ENCODE assay signal across 17 cellular contexts in genomic region chr1:56453722-56454078, GRCh38.
A peak's percentile ranks its signal among the peaks of the same experiment; 100 is the strongest.
DNase-seq lines count a peak whose midpoint lies in the region; ATAC-seq and TF ChIP-seq lines count a peak whose summit lies in the region.
"Had no signal": no experiment of that assay in that cellular context is flagged by ENCODE, and none has a peak within 500 bp of the region (broad histone marks: within the 10 kb centered on the region; RNA-seq: fewer than 3 reads in every experiment).

No MANE protein-coding gene starts in this region.

- peaks cover 8% of the 10 kb centered on the region for H3K27me3 Mint-ChIP-seq in neural progenitor cell (ENCODE audit: insufficient read depth, low read depth)
- H3K27me3 Mint-ChIP-seq in activated naive CD8-positive, alpha-beta T cell treated with anti-CD3 and anti-CD28 coated beads, Interleukin-2, amount 50 U/mL, for 24 hours = peaks cover 3% of the 10 kb centered on the region

- no peaks in the 10 kb centered on the region for H3F3A ChIP-seq in neural progenitor cell (ENCODE audit: low read depth)

- H3K36me3 Mint-ChIP-seq in neural progenitor cell = no peaks in the 10 kb centered on the region
- no peaks in the 10 kb centered on the region for H3K36me3 Mint-ChIP-seq in activated naive CD8-positive, alpha-beta T cell treated with anti-CD3 and anti-CD28 coated beads, Interleukin-2, amount 50 U/mL, for 24 hours (ENCODE audit: low read depth)
- H3K36me3 Mint-ChIP-seq: CD4-positive, alpha-beta memory T cell had no signal

- peak overlapping the region; percentile 23 for H3K27ac Mint-ChIP-seq in neural progenitor cell
- no peak overlapping the region for H3K27ac Mint-ChIP-seq in activated naive CD8-positive, alpha-beta T cell treated with anti-CD3 and anti-CD28 coated beads, Interleukin-2, amount 50 U/mL, for 24 hours
- H3K27ac Mint-ChIP-seq: CD4-positive, alpha-beta memory T cell had no signal

- no peak overlapping the region for H3K4me2 ChIP-seq in neural progenitor cell
- H3K4me2 ChIP-seq: PC-9, SK-N-SH had no signal

- H3K27ac ChIP-seq in iPS-18a (ENCODE audit: low read length) = peak overlapping the region; percentile 2
- no peak overlapping the region for H3K27ac ChIP-seq in neural progenitor cell
- peak overlapping the region; percentile 11 for H3K27ac ChIP-seq in urinary bladder (ENCODE audit: low read depth)
- H3K27ac ChIP-seq: PC-9 had no signal

- 86% methylated on average over 6 of the region's 6 CpGs for WGBS in urinary bladder

- DNase-seq in NT2/D1 (ENCODE audit: low read depth, low spot score) (no peak), neural progenitor cell (ENCODE audit: low spot score) (no peak), NAMALWA (ENCODE audit: low spot score) (no peak)
- DNase-seq in activated naive CD8-positive, alpha-beta T cell treated with anti-CD3 and anti-CD28 coated beads, Interleukin-2, amount 50 U/mL, for 24 hours = no peak
- DNase-seq: CD4-positive, alpha-beta memory T cell; DMS 273 treated with DMSO at 0.1 percent for 48 hours; HCEC 1CT; KBM-7; NCI-H1092 treated with DMSO at 0.1 percent for 48 hours; NCI-H1694 treated with DMSO at 0.1 percent for 48 hours; NCI-H446; PC-9 had no signal

- H3K4me1 ChIP-seq in NT2/D1 (ENCODE audit: insufficient read depth, insufficient read length) (peaks cover 17% of the 10 kb centered on the region), iPS-18a (ENCODE audit: control insufficient read depth, low read depth, low read length) (peaks cover 33% of the 10 kb centered on the region), neural progenitor cell (peaks cover 2% of the 10 kb centered on the region), urinary bladder (ENCODE audit: insufficient read depth) (no peaks in the 10 kb centered on the region)

- no peak overlapping the region for H3K4me3 Mint-ChIP-seq in neural progenitor cell
- no peak overlapping the region for H3K4me3 Mint-ChIP-seq in activated naive CD8-positive, alpha-beta T cell treated with anti-CD3 and anti-CD28 coated beads, Interleukin-2, amount 50 U/mL, for 24 hours
- H3K4me3 Mint-ChIP-seq: CD4-positive, alpha-beta memory T cell had no signal

- H3K4me3 ChIP-seq in NT2/D1 (ENCODE audit: insufficient read length, low read depth) = peak overlapping the region; percentile 21
- H3K4me3 ChIP-seq in iPS-18a (ENCODE audit: low read length) = peak overlapping the region; percentile 37
- H3K4me3 ChIP-seq in neural progenitor cell = no peak overlapping the region
- H3K4me3 ChIP-seq in urinary bladder (ENCODE audit: low read depth, low read length) = no peak overlapping the region
- H3K4me3 ChIP-seq: PC-9 had no signal

- no peak for TF ChIP-seq CTCF in neural progenitor cell (IDR thresholded peaks at IDR 0.05)

- no peaks in the 10 kb centered on the region for H4K20me1 ChIP-seq in neural progenitor cell (ENCODE audit: low read depth)

- no peak overlapping the region for H2AFZ ChIP-seq in neural progenitor cell (replicated peaks)
- H2AFZ ChIP-seq: PC-9 had no signal

- peaks cover 35% of the 10 kb centered on the region for H3K4me1 Mint-ChIP-seq in neural progenitor cell
- H3K4me1 Mint-ChIP-seq in activated naive CD8-positive, alpha-beta T cell treated with anti-CD3 and anti-CD28 coated beads, Interleukin-2, amount 50 U/mL, for 24 hours = no peaks in the 10 kb centered on the region
- H3K4me1 Mint-ChIP-seq: CD4-positive, alpha-beta memory T cell had no signal

- H3K9ac ChIP-seq in NT2/D1 (ENCODE audit: insufficient read length, low read depth) (peak overlapping the region; percentile 14), iPS-18a (ENCODE audit: low read length) (no peak overlapping the region), neural progenitor cell (no peak overlapping the region)
- H3K9ac ChIP-seq: SK-N-SH had no signal

- no peaks in the 10 kb centered on the region for H3K9me3 ChIP-seq in NT2/D1 (ENCODE audit: insufficient read depth, low read length)
- no peaks in the 10 kb centered on the region for H3K9me3 ChIP-seq in iPS-18a (ENCODE audit: control insufficient read depth, low read depth, low read length)
- no peaks in the 10 kb centered on the region for H3K9me3 ChIP-seq in neural progenitor cell (ENCODE audit: low read depth)
- H3K9me3 ChIP-seq: BE2C, SK-N-SH had no signal

- H3K27me3 ChIP-seq in NT2/D1 (ENCODE audit: insufficient read depth, insufficient read length) (no peaks in the 10 kb centered on the region), iPS-18a (ENCODE audit: control insufficient read depth, insufficient read depth, low read length) (no peaks in the 10 kb centered on the region), neural progenitor cell (no peaks in the 10 kb centered on the region)
- H3K27me3 ChIP-seq: BE2C had no signal

- no peak for ATAC-seq in GM21619 (IDR thresholded peaks at IDR 0.05; ENCODE audit: unreplicated experiment)
- no peak for ATAC-seq in activated naive CD8-positive, alpha-beta T cell treated with anti-CD3 and anti-CD28 coated beads, Interleukin-2, amount 50 U/mL, for 24 hours

- H3K9me3 Mint-ChIP-seq in neural progenitor cell = no peaks in the 10 kb centered on the region
- no peaks in the 10 kb centered on the region for H3K9me3 Mint-ChIP-seq in activated naive CD8-positive, alpha-beta T cell treated with anti-CD3 and anti-CD28 coated beads, Interleukin-2, amount 50 U/mL, for 24 hours

- H3K36me3 ChIP-seq in NT2/D1 (ENCODE audit: insufficient read depth, insufficient read length, low read length) (no peaks in the 10 kb centered on the region), iPS-18a (ENCODE audit: control insufficient read depth, low read depth, low read length) (no peaks in the 10 kb centered on the region), neural progenitor cell (no peaks in the 10 kb centered on the region), urinary bladder (ENCODE audit: insufficient read depth) (no peaks in the 10 kb centered on the region)
- H3K36me3 ChIP-seq: BE2C had no signal

- no peaks in the 10 kb centered on the region for H3K79me2 ChIP-seq in neural progenitor cell (ENCODE audit: low read depth)

Comparison
In these comparisons a context has a peak if more than half of its experiments do, and no peak if none do; other contexts are left out.
1. H3K4me3 ChIP-seq: peak in NT2/D1 (single experiment) and iPS-18a (single experiment); none in neural progenitor cell (single experiment) and urinary bladder (single experiment).